8 cellular contexts compared by ENCODE assay signal in genomic region chr11:45025716-45026492, GRCh38.
DNase-seq lines count a peak whose midpoint lies in the region; ATAC-seq lines count a peak whose summit lies in the region.

No MANE protein-coding gene starts in this region.

- no peak overlapping the region for H2BK15ac ChIP-seq in mesendoderm (replicated peaks; ENCODE audit: low read depth)

- H3K56ac ChIP-seq in mesendoderm (ENCODE audit: low read length) = no peak overlapping the region

- H3K79me1 ChIP-seq in mesendoderm (ENCODE audit: low read length) = no peaks in the 10 kb centered on the region

- peaks cover 12% of the 10 kb centered on the region for H3K4me1 Mint-ChIP-seq in activated naive CD8-positive, alpha-beta T cell treated with anti-CD3 and anti-CD28 coated beads for 36 hours

- no peak overlapping the region for H2BK120ac ChIP-seq in mesendoderm (ENCODE audit: low read depth, low read length)

- no peak overlapping the region for H3K4ac ChIP-seq in mesendoderm (ENCODE audit: low read depth, low read length)

- H2BK5ac ChIP-seq in mesendoderm (ENCODE audit: low read length) = no peak overlapping the region

- no peaks in the 10 kb centered on the region for H3K36me3 ChIP-seq in mesendoderm (ENCODE audit: control insufficient read depth, insufficient read depth, low read length)

- no peak overlapping the region for H3K4me3 ChIP-seq in mesendoderm (ENCODE audit: low read length)

- ATAC-seq in GM21381 (IDR thresholded peaks at IDR 0.05; ENCODE audit: unreplicated experiment) = no peak

- no peak overlapping the region for H3K18ac ChIP-seq in mesendoderm (ENCODE audit: low read length)

- no peak overlapping the region for H3K4me3 Mint-ChIP-seq in activated naive CD8-positive, alpha-beta T cell treated with anti-CD3 and anti-CD28 coated beads for 36 hours

- H4K5ac ChIP-seq in mesendoderm (ENCODE audit: low read length) = no peak overlapping the region

- no peak overlapping the region for H3K23ac ChIP-seq in mesendoderm (ENCODE audit: low read length)

- no peak overlapping the region for H3K27ac ChIP-seq in mesendoderm (ENCODE audit: low read depth, low read length)

- no peak overlapping the region for H3K4me2 ChIP-seq in mesendoderm (ENCODE audit: low read length)

- H3K79me2 ChIP-seq in mesendoderm (ENCODE audit: control insufficient read depth, insufficient read depth, low read length) = no peaks in the 10 kb centered on the region

- H3K4me1 ChIP-seq in mesendoderm (ENCODE audit: control insufficient read depth, low read depth, low read length) = no peaks in the 10 kb centered on the region

- H3K27me3 ChIP-seq in mesendoderm (ENCODE audit: insufficient read depth, low read length, poor library complexity) = no peaks in the 10 kb centered on the region

- H3K27ac Mint-ChIP-seq in activated naive CD8-positive, alpha-beta T cell treated with anti-CD3 and anti-CD28 coated beads for 36 hours = peak overlapping the region; percentile 65

- peak; percentile 12 for DNase-seq in stimulated activated CD4-positive, alpha-beta T cell treated with anti-CD3 and anti-CD28 coated beads, Interleukin-15, amount 100 ng/mL, for 24 hours
- no peak for DNase-seq in stimulated activated CD4-positive, alpha-beta T cell treated with anti-CD3 and anti-CD28 coated beads, Interleukin-4, amount 100 ng/mL, for 1 hour
- peak; percentile 82 to 90 for DNase-seq in Kasumi-1 (lab: John Stamatoyannopoulos, UW)
- peak; percentile 14 for DNase-seq in activated naive CD8-positive, alpha-beta T cell treated with anti-CD3 and anti-CD28 coated beads for 36 hours
- DNase-seq in mesendoderm = peak; percentile 71
- DNase-seq in NCI-H526 (lab: John Stamatoyannopoulos, UW) = no peak
- DNase-seq in activated effector memory CD4-positive, alpha-beta T cell treated with Interleukin-2 at 50 U/mL for 16 hours = no peak

- no peaks in the 10 kb centered on the region for H3K9me3 Mint-ChIP-seq in activated naive CD8-positive, alpha-beta T cell treated with anti-CD3 and anti-CD28 coated beads for 36 hours

- no CpG with 5 or more reads among the region's 12 CpGs for WGBS in mesendoderm (ENCODE audit: extremely low coverage, insufficient coverage, low lambda C conversion rate)

- no peaks in the 10 kb centered on the region for H3K27me3 Mint-ChIP-seq in activated naive CD8-positive, alpha-beta T cell treated with anti-CD3 and anti-CD28 coated beads for 36 hours

- no peak overlapping the region for H4K8ac ChIP-seq in mesendoderm (ENCODE audit: low read depth, low read length)

- H3K36me3 Mint-ChIP-seq in activated naive CD8-positive, alpha-beta T cell treated with anti-CD3 and anti-CD28 coated beads for 36 hours = no peaks in the 10 kb centered on the region

- no peak overlapping the region for H3K9ac ChIP-seq in mesendoderm (ENCODE audit: low read length)

- H2AK5ac ChIP-seq in mesendoderm (ENCODE audit: low read length) = no peak overlapping the region

Comparison
In these comparisons a context has a peak if more than half of its experiments do, and no peak if none do; other contexts are left out.
1. DNase-seq: peak in stimulated activated CD4-positive, alpha-beta T cell treated with anti-CD3 and anti-CD28 coated beads, Interleukin-15, amount 100 ng/mL, for 24 hours (single experiment), Kasumi-1 (2 of 2), activated naive CD8-positive, alpha-beta T cell treated with anti-CD3 and anti-CD28 coated beads for 36 hours (single experiment) and mesendoderm (single experiment); none in stimulated activated CD4-positive, alpha-beta T cell treated with anti-CD3 and anti-CD28 coated beads, Interleukin-4, amount 100 ng/mL, for 1 hour (single experiment), NCI-H526 (0 of 2) and activated effector memory CD4-positive, alpha-beta T cell treated with Interleukin-2 at 50 U/mL for 16 hours (single experiment).